In genomic region chr17:21316212-21316886, GRCh38 we compare ENCODE assay signal across 7 cellular contexts. TPM values are rescaled to one million over a fixed set of nuclear protein-coding genes. Genes with fewer than 3 reads are reported as not detected.
A peak's percentile ranks its signal among the peaks of the same experiment; 100 is the strongest.
DNase-seq lines count a peak whose midpoint lies in the region; ATAC-seq, FAIRE-seq and TF ChIP-seq lines count a peak whose summit lies in the region.
"Not testable (repeated sequence)": the region's sequence is repeated elsewhere in the genome, so short reads cannot be mapped to it uniquely, and the experiment has no call there.

No MANE protein-coding gene starts in this region.

- H3K4ac ChIP-seq in IMR-90 (ENCODE audit: low read depth, low read length) = not testable (repeated sequence)

- not testable (repeated sequence) for H3K36me3 Mint-ChIP-seq in activated CD8-positive, alpha-beta memory T cell treated with anti-CD3 and anti-CD28 coated beads, Interleukin-2, amount 10 ng/mL, durations not matched to agents 7 days and 5 days

- not testable (repeated sequence) for H3K9me3 ChIP-seq in IMR-90 (ENCODE audit: control insufficient read depth, insufficient read depth, low read length); ectodermal cell (ENCODE audit: control insufficient read depth, low read length); HepG2 (ENCODE audit: low read length)

- not testable (repeated sequence) for BruUV-seq in IMR-90 (replicated peaks; lab: Mats Ljungman, UMichigan); HepG2 (replicated peaks; lab: Mats Ljungman, UMichigan)

- H3K27me3 Mint-ChIP-seq in activated CD8-positive, alpha-beta memory T cell treated with anti-CD3 and anti-CD28 coated beads, Interleukin-2, amount 10 ng/mL, durations not matched to agents 7 days and 5 days = not testable (repeated sequence)

- H3K18ac ChIP-seq in IMR-90 (ENCODE audit: low read depth, low read length) = not testable (repeated sequence)

- CTCF ChIA-PET in IMR-90 (lab: Yijun Ruan, JAX); activated CD8-positive, alpha-beta memory T cell treated with anti-CD3 and anti-CD28 coated beads, Interleukin-2, amount 10 ng/mL, durations not matched to agents 7 days and 5 days (lab: Charles Lee); HepG2 (lab: Yijun Ruan, JAX; ENCODE audit: low intra/inter-chr PET ratio, low total read pairs): not testable (repeated sequence)

- H4K20me1 ChIP-seq in IMR-90 (ENCODE audit: insufficient read depth, low read length); HepG2 (ENCODE audit: insufficient read depth, low read length): not testable (repeated sequence)

- not testable (repeated sequence) for H3K23ac ChIP-seq in IMR-90 (ENCODE audit: low read depth, low read length)

- not testable (repeated sequence) for FAIRE-seq in HepG2 (lab: Jason Lieb, UNC)

- in situ Hi-C loops in IMR-90 (cut with MboI; ENCODE audit: low sequenced_read_pairs) (loop anchor here (25.0 kb wide), 1 partner anchor 471 kb away; no protein-coding TSS in a partner anchor), HepG2 (cut with HindIII; ENCODE audit: extremely low pct_ligation_motif_present, low pct_unique_long_range_greater_than_20kb) (loop anchor here (25.0 kb wide), 1 partner anchor 446 kb away; no protein-coding TSS in a partner anchor)

- H3K4me3 Mint-ChIP-seq in activated CD8-positive, alpha-beta memory T cell treated with anti-CD3 and anti-CD28 coated beads, Interleukin-2, amount 10 ng/mL, durations not matched to agents 7 days and 5 days = not testable (repeated sequence)

- dilution Hi-C loops in IMR-90 (cut with HindIII; ENCODE audit: low sequenced_read_pairs, unreplicated experiment) = not testable (repeated sequence)

- not testable (repeated sequence) for H2BK20ac ChIP-seq in IMR-90 (ENCODE audit: low read depth, low read length)

- not testable (repeated sequence) for TF ChIP-seq EP300 in HepG2 (IDR thresholded peaks at IDR 0.05; ENCODE audit: low read depth in 2 of 2, low read length in 2 of 2); HepG2 (CRISPR knock-in tag; IDR thresholded peaks at IDR 0.05; ENCODE audit: borderline replicate concordance)

- POLR2A ChIA-PET in IMR-90 (lab: Charles Lee; ENCODE audit: unreplicated experiment); HepG2 (lab: Yijun Ruan, JAX): not testable (repeated sequence)

- H4K5ac ChIP-seq in IMR-90 (ENCODE audit: low read depth, low read length) = not testable (repeated sequence)

- H4K8ac ChIP-seq in IMR-90 (ENCODE audit: low read depth in 2 of 2, low read length in 2 of 2) = not testable (repeated sequence)

- H2AK5ac ChIP-seq in IMR-90 (ENCODE audit: low read depth, low read length) = not testable (repeated sequence)

- H3K27me3 ChIP-seq in IMR-90 (ENCODE audit: control insufficient read depth, insufficient read depth, low read length); HepG2 (ENCODE audit: control insufficient read depth in 1 of 2, insufficient read depth in 2 of 2, low read length in 2 of 2): not testable (repeated sequence)
- H3K27me3 ChIP-seq in ectodermal cell (ENCODE audit: control insufficient read depth, insufficient read depth, low read length, poor library complexity, severe bottlenecking) = peaks cover 28% of the 10 kb centered on the region

- H4K91ac ChIP-seq in IMR-90 (ENCODE audit: insufficient read depth, low read depth, low read length) = not testable (repeated sequence)

- ATAC-seq in GM18909 (IDR thresholded peaks at IDR 0.05; ENCODE audit: poor library complexity, unreplicated experiment) (peak; percentile 49), HG02610 (IDR thresholded peaks at IDR 0.05; ENCODE audit: unreplicated experiment) (peak; percentile 57), IMR-90 (ENCODE audit: low read depth) (peak; percentile 86), HepG2 (peak; percentile 72)
- ATAC-seq in activated CD8-positive, alpha-beta memory T cell treated with anti-CD3 and anti-CD28 coated beads, Interleukin-2, amount 10 ng/mL, durations not matched to agents 7 days and 5 days = peak; percentile 90

- H3K9me1 ChIP-seq in IMR-90 (ENCODE audit: insufficient read depth, low read length) = not testable (repeated sequence)

- H3K79me2 ChIP-seq in HepG2 (ENCODE audit: insufficient read depth, low read length) = not testable (repeated sequence)

- not testable (repeated sequence) for H3K14ac ChIP-seq in IMR-90 (replicated peaks; ENCODE audit: low read depth, low read length)

- not testable (repeated sequence) for H3K56ac ChIP-seq in IMR-90 (ENCODE audit: extremely low read depth, insufficient read depth, low read length)

- H3K27ac ChIP-seq in IMR-90 (ENCODE audit: insufficient read depth, low read length); ectodermal cell (ENCODE audit: insufficient read depth, low read depth, low read length, poor library complexity, severe bottlenecking); HepG2 (ENCODE audit: extremely low read length, insufficient read depth, low read length): not testable (repeated sequence)

- H3K4me1 ChIP-seq in IMR-90 (ENCODE audit: control insufficient read depth, insufficient read depth, low read length); ectodermal cell (ENCODE audit: control insufficient read depth, insufficient read depth, low read length): not testable (repeated sequence)
- peaks cover 22% of the 10 kb centered on the region for H3K4me1 ChIP-seq in HepG2 (ENCODE audit: insufficient read depth, low read length)

- H2BK5ac ChIP-seq in IMR-90 (ENCODE audit: low read depth, low read length, poor library complexity, severe bottlenecking) = not testable (repeated sequence)

- H2BK120ac ChIP-seq in IMR-90 (ENCODE audit: low read depth, low read length) = not testable (repeated sequence)

- not testable (repeated sequence) for H3K27ac Mint-ChIP-seq in activated CD8-positive, alpha-beta memory T cell treated with anti-CD3 and anti-CD28 coated beads, Interleukin-2, amount 10 ng/mL, durations not matched to agents 7 days and 5 days

- H3K36me3 ChIP-seq in IMR-90 (ENCODE audit: control insufficient read depth, insufficient read depth, low read length); ectodermal cell (ENCODE audit: control insufficient read depth, insufficient read depth, low read length); HepG2 (replicated peaks in 1 of 2; ENCODE audit: control insufficient read depth in 1 of 2, insufficient read depth in 2 of 2, low read length in 2 of 2): not testable (repeated sequence)

- H2BK15ac ChIP-seq in IMR-90 (ENCODE audit: low read depth, low read length) = not testable (repeated sequence)

- DNase-seq in IMR-90; activated CD8-positive, alpha-beta memory T cell treated with anti-CD3 and anti-CD28 coated beads, Interleukin-2, amount 10 ng/mL, durations not matched to agents 7 days and 5 days; HepG2 (ENCODE audit: low spot score): not testable (repeated sequence)
- peak; percentile 76 for DNase-seq in posterior vena cava (ENCODE audit: low spot score)

- H2AK9ac ChIP-seq in IMR-90 (replicated peaks; ENCODE audit: low read depth, low read length, poor library complexity) = not testable (repeated sequence)

- H3K4me2 ChIP-seq in IMR-90 (ENCODE audit: low read depth, low read length); HepG2 (ENCODE audit: low read depth, low read length): not testable (repeated sequence)

- H3K4me1 Mint-ChIP-seq in activated CD8-positive, alpha-beta memory T cell treated with anti-CD3 and anti-CD28 coated beads, Interleukin-2, amount 10 ng/mL, durations not matched to agents 7 days and 5 days = not testable (repeated sequence)

- intact Hi-C loops in IMR-90 (cut with micrococcal nuclease); posterior vena cava (cut with DNase I): not testable (repeated sequence)
- intact Hi-C loops in HepG2 (cut with micrococcal nuclease; ENCODE audit: unreplicated experiment) = loop anchor here (5.0 to 10.0 kb wide), 2 partner anchors 34 to 198 kb away; partner anchors contain the start of gene MAP2K3

- H2AFZ ChIP-seq in IMR-90 (replicated peaks; ENCODE audit: low read length, poor library complexity); HepG2 (ENCODE audit: low read length): not testable (repeated sequence)

- not testable (repeated sequence) for H3K79me1 ChIP-seq in IMR-90 (ENCODE audit: low read depth in 1 of 2, low read length in 2 of 2)

- not testable (repeated sequence) for TF ChIP-seq RAD21 in IMR-90 (IDR thresholded peaks at IDR 0.05; ENCODE audit: low read length); HepG2 (CRISPR knock-in tag; IDR thresholded peaks at IDR 0.05)

- H3K4me3 ChIP-seq in IMR-90 (ENCODE audit: insufficient read depth, low read depth, low read length); HepG2 (replicated peaks in 1 of 3; ENCODE audit: insufficient read depth in 1 of 3, low read depth in 2 of 3, low read length in 3 of 3): not testable (repeated sequence)
- H3K4me3 ChIP-seq in ectodermal cell (ENCODE audit: insufficient read depth, low read depth, low read length) = peak overlapping the region; percentile 8

- not testable (repeated sequence) for H3K9ac ChIP-seq in IMR-90 (ENCODE audit: low read depth, low read length); HepG2 (ENCODE audit: insufficient read depth, low read depth, low read length)

- WGBS in IMR-90 (ENCODE audit: extremely low coverage in 2 of 2, insufficient read length in 1 of 2), 2 experiments = no CpG with 5 or more reads among the region's 39 CpGs
- 64 to 67% methylated on average over 6 of the region's 39 CpGs for WGBS in ectodermal cell, 2 experiments
- WGBS in HepG2 (ENCODE audit: low lambda C conversion rate) = 45% methylated on average over 8 of the region's 39 CpGs

- H3K9me3 Mint-ChIP-seq in activated CD8-positive, alpha-beta memory T cell treated with anti-CD3 and anti-CD28 coated beads, Interleukin-2, amount 10 ng/mL, durations not matched to agents 7 days and 5 days (ENCODE audit: low read depth) = not testable (repeated sequence)

- TF ChIP-seq CTCF in IMR-90 (conservative IDR thresholded peaks at IDR 0.05; ENCODE audit: low read depth, low read length); HepG2 (CRISPR knock-in tag; IDR thresholded peaks at IDR 0.05): not testable (repeated sequence)

- TF ChIP-seq POLR2A in IMR-90 (IDR thresholded peaks at IDR 0.05; ENCODE audit: low read depth, low read length); HepG2 (IDR thresholded peaks at IDR 0.05; ENCODE audit: insufficient read depth in 1 of 2, low read depth in 2 of 2, low read length in 2 of 2): not testable (repeated sequence)

RNA-seq across cellular contexts. Expression of gene MAP2K3, which starts 31.8 kb away (rescaled TPM):
- 23.5 and 25.0 TPM in 2 replicates for total RNA-seq in IMR-90 (2012; rRNA removed)
- 72.6 and 82.2 TPM in 2 replicates for polyA plus RNA-seq in IMR-90 (2012; rRNA removed)
- 80.0 and 96.7 TPM in 2 replicates for polyA plus RNA-seq in IMR-90 (2012; cell fraction: cytosol; rRNA removed)
- polyA plus RNA-seq in IMR-90 (2012; cell fraction: nucleus; rRNA removed; ENCODE audit: low replicate concordance) = 106 and 189 TPM in 2 replicates
- 10 to 100 TPM; 65.5 to 97.3 TPM for total RNA-seq in activated CD8-positive, alpha-beta memory T cell treated with anti-CD3 and anti-CD28 coated beads, Interleukin-2, amount 10 ng/mL, durations not matched to agents 7 days and 5 days
- 16.6 TPM for polyA plus RNA-seq in ectodermal cell (2013, experiment 1 of 4)
- 17.1 TPM for polyA plus RNA-seq in ectodermal cell (2013, experiment 2 of 4)
- 13.8 TPM for polyA plus RNA-seq in ectodermal cell (2013, experiment 3 of 4)
- 15.0 TPM for polyA plus RNA-seq in ectodermal cell (2013, experiment 4 of 4)
- total RNA-seq in HepG2 (2016; rRNA removed; fragmentation: Illumina TruSeq; extraction: Trizol) = 20.5 and 39.8 TPM in 2 replicates
- 7.7 and 8.7 TPM in 2 replicates for total RNA-seq in HepG2 (2016; cell fraction: cytosol; rRNA removed; fragmentation: Illumina TruSeq; extraction: Trizol; ENCODE audit: low read depth)
- 18.3 and 35.2 TPM in 2 replicates for total RNA-seq in HepG2 (2016; cell fraction: insoluble cytoplasmic fraction; rRNA removed; fragmentation: Illumina TruSeq; extraction: Trizol)
- total RNA-seq in HepG2 (2016; cell fraction: membrane; rRNA removed; fragmentation: Illumina TruSeq; extraction: Trizol) = 33.7 and 35.8 TPM in 2 replicates
- 32.1 and 34.9 TPM in 2 replicates for total RNA-seq in HepG2 (2016; cell fraction: nucleus; rRNA removed; fragmentation: Illumina TruSeq; extraction: Trizol)
- polyA plus RNA-seq in HepG2 (2011; rRNA removed) = 27.4 and 31.9 TPM in 2 replicates
- 31.3 and 32.8 TPM in 2 replicates for polyA plus RNA-seq in HepG2 (2011; cell fraction: cytosol; rRNA removed)
- polyA plus RNA-seq in HepG2 (2011; cell fraction: nucleus; rRNA removed) = 53.3 and 53.4 TPM in 2 replicates
- 39.9 and 42.2 TPM in 2 replicates for polyA plus RNA-seq in HepG2 (2012)
- polyA plus RNA-seq in HepG2 (2016; cell fraction: cytosol; fragmentation: Illumina TruSeq; extraction: Trizol; ENCODE audit: low read depth) = 14.1 and 15.9 TPM in 2 replicates
- polyA plus RNA-seq in HepG2 (2016; cell fraction: insoluble cytoplasmic fraction; fragmentation: Illumina TruSeq; extraction: Trizol; ENCODE audit: low read depth) = 67.2 and 88.4 TPM in 2 replicates
- 51.1 and 52.5 TPM in 2 replicates for polyA plus RNA-seq in HepG2 (2016; cell fraction: membrane; fragmentation: Illumina TruSeq; extraction: Trizol; ENCODE audit: low read depth)
- 86.9 and 97.6 TPM in 2 replicates for polyA plus RNA-seq in HepG2 (2016; cell fraction: nucleus; fragmentation: Illumina TruSeq; extraction: Trizol; ENCODE audit: insufficient read depth, low read depth)
- polyA minus RNA-seq in HepG2 (2011; rRNA and poly(A)+ RNA removed; ENCODE audit: low replicate concordance) = 26.9 and 40.6 TPM in 2 replicates
- polyA minus RNA-seq in HepG2 (2011; cell fraction: cytosol; rRNA and poly(A)+ RNA removed) = 19.3 and 21.4 TPM in 2 replicates
- polyA minus RNA-seq in HepG2 (2011; cell fraction: nucleus; rRNA and poly(A)+ RNA removed) = 16.0 and 18.3 TPM in 2 replicates
- total RNA-seq in posterior vena cava = 10 to 100 TPM; 47.7 to 83.4 TPM

RNA-seq across cellular contexts. Expression of gene KCNJ12, which starts 59.8 kb away (rescaled TPM):
- total RNA-seq in IMR-90 (2012; rRNA removed) (under 0.01 and 0.28 TPM in 2 replicates), HepG2 (2016; rRNA removed; fragmentation: Illumina TruSeq; extraction: Trizol) (not detected in 2 replicates), posterior vena cava (1 to 10 TPM; 6.8 to 6.9 TPM)
- polyA plus RNA-seq in IMR-90 (2012; rRNA removed) (0.10 and 0.13 TPM in 2 replicates), HepG2 (2011; rRNA removed) (not detected in 2 replicates)
- polyA plus RNA-seq in IMR-90 (2012; cell fraction: cytosol; rRNA removed) = 0.14 and 0.32 TPM in 2 replicates
- polyA plus RNA-seq in IMR-90 (2012; cell fraction: nucleus; rRNA removed; ENCODE audit: low replicate concordance) = 0.13 and 0.17 TPM in 2 replicates
- not detected for total RNA-seq in activated CD8-positive, alpha-beta memory T cell treated with anti-CD3 and anti-CD28 coated beads, Interleukin-2, amount 10 ng/mL, durations not matched to agents 7 days and 5 days
- 1.1 TPM for polyA plus RNA-seq in ectodermal cell (2013, experiment 1 of 4)
- polyA plus RNA-seq in ectodermal cell (2013, experiment 2 of 4) = 1.2 TPM
- polyA plus RNA-seq in ectodermal cell (2013, experiment 3 of 4) = 1.2 TPM
- 1.3 TPM for polyA plus RNA-seq in ectodermal cell (2013, experiment 4 of 4)
- total RNA-seq in HepG2 (2016; cell fraction: cytosol; rRNA removed; fragmentation: Illumina TruSeq; extraction: Trizol; ENCODE audit: low read depth) = not detected in 2 replicates
- not detected in 2 replicates for total RNA-seq in HepG2 (2016; cell fraction: insoluble cytoplasmic fraction; rRNA removed; fragmentation: Illumina TruSeq; extraction: Trizol)
- not detected in 2 replicates for total RNA-seq in HepG2 (2016; cell fraction: membrane; rRNA removed; fragmentation: Illumina TruSeq; extraction: Trizol)
- total RNA-seq in HepG2 (2016; cell fraction: nucleus; rRNA removed; fragmentation: Illumina TruSeq; extraction: Trizol) = not detected in 2 replicates
- not detected in 2 replicates for polyA plus RNA-seq in HepG2 (2011; cell fraction: cytosol; rRNA removed)
- polyA plus RNA-seq in HepG2 (2011; cell fraction: nucleus; rRNA removed) = not detected in 2 replicates
- polyA plus RNA-seq in HepG2 (2012) = not detected in 2 replicates
- not detected in 2 replicates for polyA plus RNA-seq in HepG2 (2016; cell fraction: cytosol; fragmentation: Illumina TruSeq; extraction: Trizol; ENCODE audit: low read depth)
- not detected in 2 replicates for polyA plus RNA-seq in HepG2 (2016; cell fraction: insoluble cytoplasmic fraction; fragmentation: Illumina TruSeq; extraction: Trizol; ENCODE audit: low read depth)
- polyA plus RNA-seq in HepG2 (2016; cell fraction: membrane; fragmentation: Illumina TruSeq; extraction: Trizol; ENCODE audit: low read depth) = not detected in 2 replicates
- not detected in 2 replicates for polyA plus RNA-seq in HepG2 (2016; cell fraction: nucleus; fragmentation: Illumina TruSeq; extraction: Trizol; ENCODE audit: insufficient read depth, low read depth)
- 7.5 TPM in 1 of 2 replicates, not detected in the other for polyA minus RNA-seq in HepG2 (2011; rRNA and poly(A)+ RNA removed; ENCODE audit: low replicate concordance)
- polyA minus RNA-seq in HepG2 (2011; cell fraction: cytosol; rRNA and poly(A)+ RNA removed) = not detected in 2 replicates
- polyA minus RNA-seq in HepG2 (2011; cell fraction: nucleus; rRNA and poly(A)+ RNA removed) = 0.26 TPM in 1 of 2 replicates, not detected in the other
